Comparison of ENCODE assay signal across 1 cellular context in the genomic region with DNA sequence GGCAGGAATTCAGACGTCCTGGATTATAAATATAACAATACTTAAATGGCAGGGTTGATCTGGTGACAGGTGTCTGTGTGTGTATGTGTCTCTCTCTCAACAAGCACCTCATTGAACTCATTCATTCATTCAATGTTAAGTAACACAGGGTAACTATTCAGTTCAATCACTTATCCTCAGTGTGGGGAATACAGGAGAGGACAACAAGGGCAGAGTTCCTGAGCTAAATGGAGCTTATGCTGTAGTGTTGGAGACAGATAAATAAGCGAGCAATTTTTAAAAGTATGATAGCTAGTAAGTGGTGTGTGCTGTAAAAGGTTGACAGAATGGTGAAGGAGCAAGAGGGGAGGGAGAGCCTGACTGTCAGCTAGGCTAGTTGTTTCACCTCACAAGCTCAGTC.
TF ChIP-seq lines count a peak whose summit lies in the region.

No MANE protein-coding gene starts in this region.

TF ChIP-seq in IMR-90, 13 proteins besides CTCF, POLR2A, EP300 and RAD21:
- TF ChIP-seq, protein P1, sequence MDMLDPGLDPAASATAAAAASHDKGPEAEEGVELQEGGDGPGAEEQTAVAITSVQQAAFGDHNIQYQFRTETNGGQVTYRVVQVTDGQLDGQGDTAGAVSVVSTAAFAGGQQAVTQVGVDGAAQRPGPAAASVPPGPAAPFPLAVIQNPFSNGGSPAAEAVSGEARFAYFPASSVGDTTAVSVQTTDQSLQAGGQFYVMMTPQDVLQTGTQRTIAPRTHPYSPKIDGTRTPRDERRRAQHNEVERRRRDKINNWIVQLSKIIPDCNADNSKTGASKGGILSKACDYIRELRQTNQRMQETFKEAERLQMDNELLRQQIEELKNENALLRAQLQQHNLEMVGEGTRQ (IDR thresholded peaks at IDR 0.05; ENCODE audit: low read depth, low read length): no peak
- TF ChIP-seq SMC3 (IDR thresholded peaks at IDR 0.05; ENCODE audit: low read depth, low read length) (no peak), CEBPB (IDR thresholded peaks at IDR 0.05; ENCODE audit: low read depth, low read length) (no peak), MXI1 (IDR thresholded peaks at IDR 0.05; ENCODE audit: borderline replicate concordance, low read depth, low read length) (no peak), MAZ (IDR thresholded peaks at IDR 0.05; ENCODE audit: borderline replicate concordance, low read depth, low read length) (no peak), CHD1 (IDR thresholded peaks at IDR 0.05; ENCODE audit: low read depth, low read length) (no peak), NFE2L2 (IDR thresholded peaks at IDR 0.05; ENCODE audit: low read depth, low read length) (no peak), BHLHE40 (IDR thresholded peaks at IDR 0.05; ENCODE audit: low read depth, low read length) (no peak), RFX5 (IDR thresholded peaks at IDR 0.05; ENCODE audit: low read depth, low read length) (no peak)
- TF ChIP-seq, protein P2, sequence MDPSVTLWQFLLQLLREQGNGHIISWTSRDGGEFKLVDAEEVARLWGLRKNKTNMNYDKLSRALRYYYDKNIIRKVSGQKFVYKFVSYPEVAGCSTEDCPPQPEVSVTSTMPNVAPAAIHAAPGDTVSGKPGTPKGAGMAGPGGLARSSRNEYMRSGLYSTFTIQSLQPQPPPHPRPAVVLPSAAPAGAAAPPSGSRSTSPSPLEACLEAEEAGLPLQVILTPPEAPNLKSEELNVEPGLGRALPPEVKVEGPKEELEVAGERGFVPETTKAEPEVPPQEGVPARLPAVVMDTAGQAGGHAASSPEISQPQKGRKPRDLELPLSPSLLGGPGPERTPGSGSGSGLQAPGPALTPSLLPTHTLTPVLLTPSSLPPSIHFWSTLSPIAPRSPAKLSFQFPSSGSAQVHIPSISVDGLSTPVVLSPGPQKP (IDR thresholded peaks at IDR 0.05; ENCODE audit: borderline replicate concordance, low read depth, low read length): no peak
TF ChIP-seq in IMR-90: peak in this region for 0.
